8 cellular contexts compared by ENCODE assay signal in the genomic region with DNA sequence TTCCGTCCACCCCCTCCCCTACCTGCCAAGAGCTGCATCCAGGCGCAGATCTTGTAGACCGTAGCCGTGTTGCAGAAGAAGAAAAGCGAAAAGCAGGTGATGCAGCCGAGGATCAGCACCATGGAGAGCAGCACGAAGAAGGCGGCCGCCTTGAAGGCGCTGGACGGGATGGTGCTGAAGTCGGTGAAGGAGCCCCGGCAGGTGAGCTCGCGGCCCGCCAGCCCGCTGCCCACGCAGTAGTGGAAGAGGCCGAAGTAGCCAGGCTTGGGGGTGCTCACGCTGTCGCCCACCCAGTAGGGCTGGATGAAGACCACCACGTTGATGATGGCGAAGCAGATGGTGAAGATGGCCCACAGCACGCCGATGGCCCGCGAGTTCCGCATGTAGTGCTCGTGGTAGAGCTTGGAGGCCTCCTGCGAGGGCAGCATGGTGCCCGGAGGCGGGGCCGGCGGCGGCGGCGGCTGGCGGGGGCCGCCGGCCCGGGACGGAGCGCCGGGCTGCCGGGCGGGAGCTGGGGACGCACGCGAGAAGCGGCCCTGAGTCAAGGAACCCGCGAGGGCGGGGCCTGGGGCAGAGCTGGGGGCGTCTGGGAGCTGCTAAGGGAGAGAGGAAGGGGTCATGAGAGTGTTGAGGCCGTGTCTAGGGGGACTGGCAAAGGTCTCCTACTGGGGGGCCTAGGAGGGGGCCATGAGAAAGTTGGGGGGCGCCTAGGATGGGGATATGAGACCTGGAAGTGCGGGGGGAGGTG. TPM values are rescaled to one million over a fixed set of nuclear protein-coding genes. Genes with fewer than 3 reads are reported as not detected.
DNase-seq lines count a peak whose midpoint lies in the region; ATAC-seq and TF ChIP-seq lines count a peak whose summit lies in the region.

No MANE protein-coding gene starts in this region.

- TF ChIP-seq CTCF in mammary epithelial cell (conservative IDR thresholded peaks at IDR 0.05 in 1 of 2, IDR thresholded peaks at IDR 0.05 in 1 of 2; ENCODE audit: extremely low read depth in 1 of 2, insufficient read depth in 1 of 2, low read depth in 1 of 2, low read length in 2 of 2) (no peak), MCF 10A (IDR thresholded peaks at IDR 0.05; ENCODE audit: unreplicated experiment) (no peak), foreskin fibroblast (IDR thresholded peaks at IDR 0.05; ENCODE audit: low read depth, low read length) (no peak), prostate gland (IDR thresholded peaks at IDR 0.05) (no peak), omental fat pad (IDR thresholded peaks at IDR 0.05) (no peak), PC-9 (conservative IDR thresholded peaks at IDR 0.05) (no peak)

- no peak overlapping the region for H2AFZ ChIP-seq in mammary epithelial cell (ENCODE audit: low read depth, low read length)
- no peak overlapping the region for H2AFZ ChIP-seq in PC-9

- in situ Hi-C loops in mammary epithelial cell (cut with MboI; ENCODE audit: low sequenced_read_pairs in 2 of 2): no loop called here

- H3K36me3 ChIP-seq in mammary epithelial cell (ENCODE audit: insufficient read depth, low read length) (no peaks in the 10 kb centered on the region), prostate gland (no peaks in the 10 kb centered on the region), PC-9 (ENCODE audit: low read depth) (no peaks in the 10 kb centered on the region)

- ATAC-seq in omental fat pad (ENCODE audit: low FRiP score): no peak

- no peak for TF ChIP-seq POLR2A in prostate gland (IDR thresholded peaks at IDR 0.05)

- H3K4me2 ChIP-seq in mammary epithelial cell (ENCODE audit: insufficient read depth, low read depth, low read length) (no peak overlapping the region), PC-9 (no peak overlapping the region)

- no peaks in the 10 kb centered on the region for H3K4me1 ChIP-seq in mammary epithelial cell (ENCODE audit: insufficient read depth, low read length)
- H3K4me1 ChIP-seq in prostate gland (replicated peaks): no peaks in the 10 kb centered on the region
- H3K4me1 ChIP-seq in PC-9 (replicated peaks; ENCODE audit: insufficient read depth): no peaks in the 10 kb centered on the region

- no peaks in the 10 kb centered on the region for H3K36me3 Mint-ChIP-seq in MCF 10A (ENCODE audit: insufficient read depth, unreplicated experiment)

- H3K27ac Mint-ChIP-seq in MCF 10A (ENCODE audit: low read depth, unreplicated experiment): no peak overlapping the region

- H3F3A ChIP-seq in PC-9 (ENCODE audit: insufficient read depth, low read depth): no peaks in the 10 kb centered on the region

- CTCF ChIA-PET in mammary epithelial cell (lab: Charles Lee; ENCODE audit: low non-redundant PET): no interaction called here
- CTCF ChIA-PET in MCF 10A (lab: Yijun Ruan, JAX): interaction anchor here (0.5 kb wide), 2 partner anchors 7 to 87 kb away, joined by 3 read pairs; no protein-coding TSS in a partner anchor
- CTCF ChIA-PET in PC-9 (lab: Charles Lee): interaction anchor here (0.7 kb wide), 1 partner anchor 197 kb away, joined by 7 read pairs; a partner anchor contains a TSS

- POLR2A ChIA-PET in MCF 10A (lab: Yijun Ruan, JAX) (no interaction called here), PC-9 (lab: Charles Lee; ENCODE audit: unreplicated experiment) (interaction anchor here (0.6 kb wide), 1 partner anchor 48 kb away, joined by 5 read pairs; no protein-coding TSS in a partner anchor)

- H3K27me3 Mint-ChIP-seq in MCF 10A (ENCODE audit: insufficient read depth, unreplicated experiment): peaks cover 58% of the 10 kb centered on the region

- no peaks in the 10 kb centered on the region for H4K20me1 ChIP-seq in mammary epithelial cell (ENCODE audit: insufficient read depth, low read length)
- no peaks in the 10 kb centered on the region for H4K20me1 ChIP-seq in PC-9 (ENCODE audit: insufficient read depth)

- peaks cover 2% of the 10 kb centered on the region for H3K27me3 ChIP-seq in mammary epithelial cell (ENCODE audit: insufficient read depth, low read length)
- H3K27me3 ChIP-seq in prostate gland (replicated peaks; ENCODE audit: insufficient read depth): peaks cover 9% of the 10 kb centered on the region
- peaks cover 65% of the 10 kb centered on the region for H3K27me3 ChIP-seq in PC-9 (ENCODE audit: insufficient read depth, low read depth)

- H3K4me1 Mint-ChIP-seq in MCF 10A (ENCODE audit: insufficient read depth, unreplicated experiment): no peaks in the 10 kb centered on the region

- H3K9me2 ChIP-seq in PC-9 (ENCODE audit: insufficient read depth): no peaks in the 10 kb centered on the region

- H3K27ac ChIP-seq in mammary epithelial cell (ENCODE audit: insufficient read depth, low read depth, low read length) (no peak overlapping the region), prostate gland (no peak overlapping the region), PC-9 (no peak overlapping the region)

- H3K9ac ChIP-seq in mammary epithelial cell (ENCODE audit: insufficient read depth, low read length): no peak overlapping the region

- intact Hi-C loops in mammary epithelial cell (cut with micrococcal nuclease) (no loop called here), MCF 10A (cut with micrococcal nuclease) (no loop called here), prostate gland (cut with DNase I) (no loop called here), PC-9 (cut with micrococcal nuclease; ENCODE audit: unreplicated experiment) (no loop called here)

- H3K79me2 ChIP-seq in mammary epithelial cell (ENCODE audit: insufficient read depth, low read length) (no peaks in the 10 kb centered on the region), PC-9 (ENCODE audit: low read depth) (no peaks in the 10 kb centered on the region)

- no peak overlapping the region for H3K4me3 Mint-ChIP-seq in MCF 10A (ENCODE audit: unreplicated experiment)

- WGBS in mammary epithelial cell (ENCODE audit: low coverage, missing lambda C conversion rate): 18% methylated on average over 15 of the region's 57 CpGs
- 8% methylated on average over 53 of the region's 57 CpGs for whole genome bisulfite sequencing in prostate gland

- BruUV-seq in mammary epithelial cell (replicated peaks; lab: Mats Ljungman, UMichigan) (no TSS peak), MCF 10A (replicated peaks; lab: Mats Ljungman, UMichigan) (no TSS peak), PC-9 (replicated peaks; lab: Mats Ljungman, UMichigan) (no TSS peak)

- H3K4me3 ChIP-seq in mammary epithelial cell (replicated peaks in 1 of 3; ENCODE audit: insufficient read depth in 1 of 3, low read depth in 2 of 3, low read length in 3 of 3) (no peak overlapping the region), foreskin fibroblast (ENCODE audit: low read depth in 1 of 2, low read length in 2 of 2) (no peak overlapping the region), prostate gland (no peak overlapping the region), PC-9 (no peak overlapping the region)

- DNase-seq in mammary epithelial cell (peak; percentile 55), MCF 10A (ENCODE audit: unreplicated experiment) (no peak), foreskin fibroblast (peak; percentile 24 to 77), prostate gland (ENCODE audit: low spot score) (peak; percentile 9), omental fat pad (ENCODE audit: low spot score) (no peak), PC-9 (no peak), UCSD-AML1 (lab: John Stamatoyannopoulos, UW; ENCODE audit: unreplicated experiment) (no peak)
- DNase-seq in activated CD8-positive, alpha-beta memory T cell treated with anti-CD3 and anti-CD28 coated beads for 24 hours: peak; percentile 65

- no peaks in the 10 kb centered on the region for H3K9me3 ChIP-seq in mammary epithelial cell (replicated peaks; ENCODE audit: insufficient read depth, low read length)
- no peaks in the 10 kb centered on the region for H3K9me3 ChIP-seq in prostate gland
- H3K9me3 ChIP-seq in PC-9 (ENCODE audit: insufficient read depth, low read depth): no peaks in the 10 kb centered on the region

- dilution Hi-C loops in mammary epithelial cell (cut with HindIII; ENCODE audit: low sequenced_read_pairs): no loop called here

- no peaks in the 10 kb centered on the region for H3K9me3 Mint-ChIP-seq in MCF 10A (ENCODE audit: unreplicated experiment)

RNA-seq across cellular contexts. Expression of a gene that starts 1.2 kb away (rescaled TPM):
- not detected for total RNA-seq in mammary epithelial cell
- not detected for polyA plus RNA-seq in mammary epithelial cell
- not detected for polyA minus RNA-seq in mammary epithelial cell
- not detected in 2 replicates for total RNA-seq in MCF 10A (2022)
- total RNA-seq in prostate gland: 1 to 10 TPM in 1 of 2 donors, under 1 TPM in 1; 0.28 to 6.8 TPM
- total RNA-seq in omental fat pad: not detected
- not detected in 2 replicates for total RNA-seq in PC-9 (2021)

Comparison
In these comparisons a context has a peak if more than half of its experiments do, and no peak if none do; other contexts are left out.
1. DNase-seq: peak in mammary epithelial cell (single experiment), activated CD8-positive, alpha-beta memory T cell treated with anti-CD3 and anti-CD28 coated beads for 24 hours (single experiment), foreskin fibroblast (2 of 2) and prostate gland (single experiment); none in MCF 10A (single experiment), omental fat pad (single experiment), PC-9 (0 of 2) and UCSD-AML1 (single experiment).